2 cellular contexts compared by ENCODE assay signal in the genomic region with DNA sequence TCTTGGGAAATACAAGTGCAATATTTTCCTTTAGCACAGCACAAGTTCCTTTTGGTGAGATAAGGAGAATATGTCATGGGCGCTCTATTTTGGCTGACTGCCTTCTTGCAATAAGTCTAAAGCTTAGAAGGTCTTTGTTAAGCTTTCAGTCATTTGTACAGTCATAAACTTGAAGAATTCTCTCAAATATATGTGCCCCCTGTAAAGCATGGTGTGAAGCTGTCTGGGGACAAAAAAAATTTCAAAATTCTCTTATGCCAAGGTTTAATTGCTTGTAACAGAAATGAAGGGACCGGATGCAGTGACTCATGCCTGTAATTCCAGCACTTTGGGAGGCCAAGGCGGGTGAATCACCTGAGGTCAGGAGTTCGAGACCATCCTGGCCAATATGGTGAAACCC.
TF ChIP-seq lines count a peak whose summit lies in the region.

No MANE protein-coding gene starts in this region.

TF ChIP-seq in SK-N-SH, 30 proteins besides CTCF, POLR2A, EP300 and RAD21 (continued from another document):
- no peak for TF ChIP-seq PBX3 (IDR thresholded peaks at IDR 0.05)
- TF ChIP-seq JUND (IDR thresholded peaks at IDR 0.05): no peak; the same call in 1 of the 2 replicates
- TF ChIP-seq USF2 (IDR thresholded peaks at IDR 0.05; ENCODE audit: borderline replicate concordance, low read depth, low read length): no peak
- TF ChIP-seq, protein P1, sequence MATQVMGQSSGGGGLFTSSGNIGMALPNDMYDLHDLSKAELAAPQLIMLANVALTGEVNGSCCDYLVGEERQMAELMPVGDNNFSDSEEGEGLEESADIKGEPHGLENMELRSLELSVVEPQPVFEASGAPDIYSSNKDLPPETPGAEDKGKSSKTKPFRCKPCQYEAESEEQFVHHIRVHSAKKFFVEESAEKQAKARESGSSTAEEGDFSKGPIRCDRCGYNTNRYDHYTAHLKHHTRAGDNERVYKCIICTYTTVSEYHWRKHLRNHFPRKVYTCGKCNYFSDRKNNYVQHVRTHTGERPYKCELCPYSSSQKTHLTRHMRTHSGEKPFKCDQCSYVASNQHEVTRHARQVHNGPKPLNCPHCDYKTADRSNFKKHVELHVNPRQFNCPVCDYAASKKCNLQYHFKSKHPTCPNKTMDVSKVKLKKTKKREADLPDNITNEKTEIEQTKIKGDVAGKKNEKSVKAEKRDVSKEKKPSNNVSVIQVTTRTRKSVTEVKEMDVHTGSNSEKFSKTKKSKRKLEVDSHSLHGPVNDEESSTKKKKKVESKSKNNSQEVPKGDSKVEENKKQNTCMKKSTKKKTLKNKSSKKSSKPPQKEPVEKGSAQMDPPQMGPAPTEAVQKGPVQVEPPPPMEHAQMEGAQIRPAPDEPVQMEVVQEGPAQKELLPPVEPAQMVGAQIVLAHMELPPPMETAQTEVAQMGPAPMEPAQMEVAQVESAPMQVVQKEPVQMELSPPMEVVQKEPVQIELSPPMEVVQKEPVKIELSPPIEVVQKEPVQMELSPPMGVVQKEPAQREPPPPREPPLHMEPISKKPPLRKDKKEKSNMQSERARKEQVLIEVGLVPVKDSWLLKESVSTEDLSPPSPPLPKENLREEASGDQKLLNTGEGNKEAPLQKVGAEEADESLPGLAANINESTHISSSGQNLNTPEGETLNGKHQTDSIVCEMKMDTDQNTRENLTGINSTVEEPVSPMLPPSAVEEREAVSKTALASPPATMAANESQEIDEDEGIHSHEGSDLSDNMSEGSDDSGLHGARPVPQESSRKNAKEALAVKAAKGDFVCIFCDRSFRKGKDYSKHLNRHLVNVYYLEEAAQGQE (IDR thresholded peaks at IDR 0.05; ENCODE audit: low read depth, low read length): no peak
- TF ChIP-seq RCOR1 (IDR thresholded peaks at IDR 0.05; ENCODE audit: low read length): no peak

TF ChIP-seq in SK-N-SH treated with all-trans-retinoic acid at 6 μM for 48 hours, 23 proteins besides CTCF, POLR2A, EP300 and RAD21 (continued from another document):
- no peak for TF ChIP-seq ESRRG (CRISPR knock-in tag; IDR thresholded peaks at IDR 0.05)
- TF ChIP-seq ZFP3 (CRISPR knock-in tag; IDR thresholded peaks at IDR 0.05): no peak
- TF ChIP-seq TSHZ2 (CRISPR knock-in tag; IDR thresholded peaks at IDR 0.05): no peak
- no peak for TF ChIP-seq TOX (CRISPR knock-in tag; IDR thresholded peaks at IDR 0.05; ENCODE audit: borderline replicate concordance)
TF ChIP-seq in SK-N-SH treated with all-trans-retinoic acid at 6 μM for 48 hours: peak in this region for 0.
